In genomic region chr1:161131721-161132409, GRCh38 we compare ENCODE assay signal across 8 cellular contexts. TPM values are rescaled to one million over a fixed set of nuclear protein-coding genes. Genes with fewer than 3 reads are reported as not detected.
A peak's percentile ranks its signal among the peaks of the same experiment; 100 is the strongest.
DNase-seq lines count a peak whose midpoint lies in the region; ATAC-seq and TF ChIP-seq lines count a peak whose summit lies in the region.

No MANE protein-coding gene starts in this region.

- WGBS in psoas muscle, 3 donors = 1 to 2% (median 1%) methylated on average over 20 of the region's 20 CpGs

- no peak for TF ChIP-seq CTCF in foreskin keratinocyte (conservative IDR thresholded peaks at IDR 0.05)
- TF ChIP-seq CTCF in psoas muscle (IDR thresholded peaks at IDR 0.05) = no peak

- POLR2A ChIA-PET in activated CD4-positive, alpha-beta memory T cell treated with anti-CD3 and anti-CD28 coated beads for 36 hours (lab: Charles Lee) = interaction anchor here (0.8 to 2.7 kb wide), 8 partner anchors 22 to 91 kb away, joined by 3 to 16 read pairs (median 4); partner anchors contain the start of genes NDUFS2, PPOX and UFC1
- POLR2A ChIA-PET in activated CD4-positive, alpha-beta memory T cell treated with anti-CD3 and anti-CD28 coated beads, Interleukin-2, amount 10 ng/mL, durations not matched to agents 7 days and 5 days (lab: Charles Lee) = interaction anchor here (0.9 to 4.8 kb wide), 14 partner anchors 11 to 450 kb away, joined by 3 to 45 read pairs (median 4); partner anchors contain the start of genes ARHGAP30, TOMM40L, TSTD1 and UFC1

- peak; percentile 25 for DNase-seq in activated CD4-positive, alpha-beta memory T cell treated with anti-CD3 and anti-CD28 coated beads for 36 hours
- no peak for DNase-seq in activated CD4-positive, alpha-beta memory T cell treated with anti-CD3 and anti-CD28 coated beads, Interleukin-2, amount 10 ng/mL, durations not matched to agents 7 days and 5 days
- peak in 1 of 2 experiments; percentile 28 for DNase-seq in SJCRH30
- no peak for DNase-seq in foreskin keratinocyte
- no peak for DNase-seq in psoas muscle
- DNase-seq in T-helper 9 cell = no peak
- no peak for DNase-seq in stimulated activated CD4-positive, alpha-beta T cell treated with anti-CD3 and anti-CD28 coated beads, Interleukin-4, amount 100 ng/mL, for 1 hour
- DNase-seq in KG1 (lab: John Stamatoyannopoulos, UW) = no peak

- H3K4me1 ChIP-seq in SJCRH30 (peaks cover 32% of the 10 kb centered on the region), foreskin keratinocyte (peaks cover 10% of the 10 kb centered on the region), psoas muscle (peaks cover 47% of the 10 kb centered on the region)

- CTCF ChIA-PET in activated CD4-positive, alpha-beta memory T cell treated with anti-CD3 and anti-CD28 coated beads for 36 hours (lab: Charles Lee) = interaction anchor here (0.8 to 4.3 kb wide), 8 partner anchors 32 to 134 kb away, joined by 3 to 22 read pairs (median 6); partner anchors contain the start of genes ARHGAP30, KLHDC9, PPOX and TOMM40L
- CTCF ChIA-PET in activated CD4-positive, alpha-beta memory T cell treated with anti-CD3 and anti-CD28 coated beads, Interleukin-2, amount 10 ng/mL, durations not matched to agents 7 days and 5 days (lab: Charles Lee) = interaction anchor here (0.8 to 3.5 kb wide), 15 partner anchors 8 to 250 kb away, joined by 3 to 21 read pairs (median 5); partner anchors contain the start of genes ARHGAP30, KLHDC9, NIT1 and PFDN2

- H3K9me3 Mint-ChIP-seq in activated CD4-positive, alpha-beta memory T cell treated with anti-CD3 and anti-CD28 coated beads for 36 hours = no peaks in the 10 kb centered on the region
- no peaks in the 10 kb centered on the region for H3K9me3 Mint-ChIP-seq in activated CD4-positive, alpha-beta memory T cell treated with anti-CD3 and anti-CD28 coated beads, Interleukin-2, amount 10 ng/mL, durations not matched to agents 7 days and 5 days

- H3K36me3 ChIP-seq in SJCRH30 (0 out of 2 replicates have a peak, but pooled peaks cover 2% of the 10 kb centered on the region), psoas muscle (ENCODE audit: insufficient read depth in 1 of 2, low read depth in 1 of 2) (peaks cover 9 to 38% of the 10 kb centered on the region in 2 donors)

- intact Hi-C loops in activated CD4-positive, alpha-beta memory T cell treated with anti-CD3 and anti-CD28 coated beads for 36 hours (cut with micrococcal nuclease) = loop anchor here (1.0 to 5.0 kb wide), 5 partner anchors 13 to 295 kb away; partner anchors contain the start of genes UFC1 and USF1
- intact Hi-C loops in psoas muscle (cut with DNase I) = loop anchor here (1.0 to 5.0 kb wide), 3 partner anchors 23 to 85 kb away; partner anchors contain the start of genes B4GALT3 (in 1 of the 2) and USF1 (in 1 of the 2)

- H3K27ac ChIP-seq in SJCRH30 = peak overlapping the region; percentile 79
- peak overlapping the region; percentile 97 for H3K27ac ChIP-seq in foreskin keratinocyte
- H3K27ac ChIP-seq in psoas muscle = peak overlapping the region; percentile 92

- H3K27me3 ChIP-seq in SJCRH30 (no peaks in the 10 kb centered on the region), foreskin keratinocyte (no peaks in the 10 kb centered on the region), psoas muscle (ENCODE audit: insufficient read depth in 3 of 3, low read length in 2 of 3) (no peaks in the 10 kb centered on the region)

- H3K4me3 ChIP-seq in SJCRH30 = peak overlapping the region; percentile 73
- H3K4me3 ChIP-seq in psoas muscle = peak overlapping the region; percentile 71

- no peaks in the 10 kb centered on the region for H3K9me3 ChIP-seq in SJCRH30 (replicated peaks)
- H3K9me3 ChIP-seq in psoas muscle = no peaks in the 10 kb centered on the region

- no peaks in the 10 kb centered on the region for H3K27me3 Mint-ChIP-seq in activated CD4-positive, alpha-beta memory T cell treated with anti-CD3 and anti-CD28 coated beads for 36 hours
- no peaks in the 10 kb centered on the region for H3K27me3 Mint-ChIP-seq in activated CD4-positive, alpha-beta memory T cell treated with anti-CD3 and anti-CD28 coated beads, Interleukin-2, amount 10 ng/mL, durations not matched to agents 7 days and 5 days

- no peak overlapping the region for H3K4me3 Mint-ChIP-seq in activated CD4-positive, alpha-beta memory T cell treated with anti-CD3 and anti-CD28 coated beads for 36 hours
- H3K4me3 Mint-ChIP-seq in activated CD4-positive, alpha-beta memory T cell treated with anti-CD3 and anti-CD28 coated beads, Interleukin-2, amount 10 ng/mL, durations not matched to agents 7 days and 5 days = no peak overlapping the region

- ATAC-seq in foreskin keratinocyte (no peak), psoas muscle (peak in 1 of 4 donors; percentile 6)

- peaks cover 48% of the 10 kb centered on the region for H3K4me1 Mint-ChIP-seq in activated CD4-positive, alpha-beta memory T cell treated with anti-CD3 and anti-CD28 coated beads for 36 hours (ENCODE audit: low read depth)
- peaks cover 51% of the 10 kb centered on the region for H3K4me1 Mint-ChIP-seq in activated CD4-positive, alpha-beta memory T cell treated with anti-CD3 and anti-CD28 coated beads, Interleukin-2, amount 10 ng/mL, durations not matched to agents 7 days and 5 days

- no peak overlapping the region for H3K27ac Mint-ChIP-seq in activated CD4-positive, alpha-beta memory T cell treated with anti-CD3 and anti-CD28 coated beads for 36 hours
- no peak overlapping the region for H3K27ac Mint-ChIP-seq in activated CD4-positive, alpha-beta memory T cell treated with anti-CD3 and anti-CD28 coated beads, Interleukin-2, amount 10 ng/mL, durations not matched to agents 7 days and 5 days

- peaks cover 28% of the 10 kb centered on the region for H3K36me3 Mint-ChIP-seq in activated CD4-positive, alpha-beta memory T cell treated with anti-CD3 and anti-CD28 coated beads for 36 hours
- peaks cover 46% of the 10 kb centered on the region for H3K36me3 Mint-ChIP-seq in activated CD4-positive, alpha-beta memory T cell treated with anti-CD3 and anti-CD28 coated beads, Interleukin-2, amount 10 ng/mL, durations not matched to agents 7 days and 5 days (ENCODE audit: low read depth)

RNA-seq across cellular contexts. Expression of gene DEDD, which starts 0.6 kb away (rescaled TPM):
- 10 to 100 TPM; 35.0 to 40.2 TPM for total RNA-seq in activated CD4-positive, alpha-beta memory T cell treated with anti-CD3 and anti-CD28 coated beads for 36 hours
- 10 to 100 TPM; 38.2 to 40.0 TPM for total RNA-seq in activated CD4-positive, alpha-beta memory T cell treated with anti-CD3 and anti-CD28 coated beads, Interleukin-2, amount 10 ng/mL, durations not matched to agents 7 days and 5 days
- total RNA-seq in SJCRH30 (2014; rRNA removed; shearing (Covaris generic)) = 19.4 and 24.1 TPM in 2 replicates
- total RNA-seq in foreskin keratinocyte (28.0 and 30.4 TPM in 2 replicates), psoas muscle (10 to 100 TPM; 30.4 to 70.8 (median 51.5) TPM)
- polyA plus RNA-seq in foreskin keratinocyte (32.5 and 33.5 TPM in 2 replicates), psoas muscle (10 to 100 TPM; 45.8 to 65.4 (median 63.5) TPM)

RNA-seq across cellular contexts. Expression of gene NIT1, which starts 14.0 kb away (rescaled TPM):
- 10 to 100 TPM; 65.2 to 66.5 TPM for total RNA-seq in activated CD4-positive, alpha-beta memory T cell treated with anti-CD3 and anti-CD28 coated beads for 36 hours
- 10 to 100 TPM; 50.8 to 51.5 TPM for total RNA-seq in activated CD4-positive, alpha-beta memory T cell treated with anti-CD3 and anti-CD28 coated beads, Interleukin-2, amount 10 ng/mL, durations not matched to agents 7 days and 5 days
- 12.8 and 17.2 TPM in 2 replicates for total RNA-seq in SJCRH30 (2014; rRNA removed; shearing (Covaris generic))
- total RNA-seq in foreskin keratinocyte (40.5 and 45.9 TPM in 2 replicates), psoas muscle (10 to 100 TPM; 20.1 to 43.8 (median 28.5) TPM)
- polyA plus RNA-seq in foreskin keratinocyte (46.1 and 46.3 TPM in 2 replicates), psoas muscle (10 to 100 TPM; 24.0 to 39.9 (median 30.7) TPM)

RNA-seq across cellular contexts. Expression of gene PFDN2, which starts 14.0 kb away (rescaled TPM):
- 100 to 1,000 TPM; 152 to 155 TPM for total RNA-seq in activated CD4-positive, alpha-beta memory T cell treated with anti-CD3 and anti-CD28 coated beads for 36 hours
- total RNA-seq in activated CD4-positive, alpha-beta memory T cell treated with anti-CD3 and anti-CD28 coated beads, Interleukin-2, amount 10 ng/mL, durations not matched to agents 7 days and 5 days = 10 to 100 TPM; 76.6 to 78.8 TPM
- 78.2 and 78.5 TPM in 2 replicates for total RNA-seq in SJCRH30 (2014; rRNA removed; shearing (Covaris generic))
- total RNA-seq in foreskin keratinocyte (105 and 127 TPM in 2 replicates), psoas muscle (100 to 1,000 TPM in 3 of 4 donors, 10 to 100 TPM in 1; 60.2 to 144 (median 124) TPM)
- polyA plus RNA-seq in foreskin keratinocyte (251 and 255 TPM in 2 replicates), psoas muscle (100 to 1,000 TPM; 191 to 759 (median 235) TPM)

RNA-seq across cellular contexts. Expression of gene UFC1, which starts 21.9 kb away (rescaled TPM):
- total RNA-seq in activated CD4-positive, alpha-beta memory T cell treated with anti-CD3 and anti-CD28 coated beads for 36 hours = 10 to 100 TPM; 87.7 to 91.0 TPM
- total RNA-seq in activated CD4-positive, alpha-beta memory T cell treated with anti-CD3 and anti-CD28 coated beads, Interleukin-2, amount 10 ng/mL, durations not matched to agents 7 days and 5 days = 100 to 1,000 TPM; 103 to 113 TPM
- 51.6 and 53.0 TPM in 2 replicates for total RNA-seq in SJCRH30 (2014; rRNA removed; shearing (Covaris generic))
- total RNA-seq in foreskin keratinocyte = 53.2 and 53.6 TPM in 2 replicates
- polyA plus RNA-seq in foreskin keratinocyte = 69.9 and 74.7 TPM in 2 replicates
- total RNA-seq in psoas muscle = 10 to 100 TPM; 56.6 to 76.2 (median 63.9) TPM
- polyA plus RNA-seq in psoas muscle = 100 to 1,000 TPM in 1 of 3 donors, 10 to 100 TPM in 2; 98.2 to 141 (median 99.6) TPM

RNA-seq across cellular contexts. Expression of gene USP21, which starts 27.4 kb away (rescaled TPM):
- 10 to 100 TPM; 25.4 to 28.6 TPM for total RNA-seq in activated CD4-positive, alpha-beta memory T cell treated with anti-CD3 and anti-CD28 coated beads for 36 hours
- total RNA-seq in activated CD4-positive, alpha-beta memory T cell treated with anti-CD3 and anti-CD28 coated beads, Interleukin-2, amount 10 ng/mL, durations not matched to agents 7 days and 5 days = 10 to 100 TPM; 32.5 to 34.8 TPM
- 16.0 and 17.6 TPM in 2 replicates for total RNA-seq in SJCRH30 (2014; rRNA removed; shearing (Covaris generic))
- total RNA-seq in foreskin keratinocyte = 12.2 and 14.1 TPM in 2 replicates
- 19.9 and 22.2 TPM in 2 replicates for polyA plus RNA-seq in foreskin keratinocyte
- total RNA-seq in psoas muscle = 10 to 100 TPM; 13.4 to 26.5 (median 23.2) TPM
- polyA plus RNA-seq in psoas muscle = 10 to 100 TPM; 16.7 to 47.3 (median 22.9) TPM
